Comparison of ENCODE assay signal across 10 cellular contexts in genomic region chr2:10575566-10576300, GRCh38.
DNase-seq lines count a peak whose midpoint lies in the region; ATAC-seq and TF ChIP-seq lines count a peak whose summit lies in the region.
"Had no signal": no experiment of that assay in that cellular context is flagged by ENCODE, and none has a peak within 500 bp of the region (broad histone marks: within the 10 kb centered on the region; RNA-seq: fewer than 3 reads in every experiment).

No MANE protein-coding gene starts in this region.

- peak; percentile 95 for DNase-seq in HCEC 1CT
- peak; percentile 17 for DNase-seq in SK-MEL-5 (ENCODE audit: low read depth, low spot score)
- DNase-seq in fibroblast of mammary gland (ENCODE audit: low read depth), result peak; percentile 95
- DNase-seq in stromal cell of bone marrow (ENCODE audit: low read depth), result peak; percentile 46
- no peak for DNase-seq in activated gamma-delta T cell (lab: John Stamatoyannopoulos, UW)
- DNase-seq in natural killer cell, result no peak
- DNase-seq in trophoblast cell, result no peak
- DNase-seq: left cardiac atrium; NCI-H187 treated with DMSO at 0.1 percent for 48 hours; stimulated activated CD4-positive, alpha-beta T cell treated with anti-CD3 and anti-CD28 coated beads, Interleukin-15, amount 100 ng/mL, for 24 hours had no signal

- WGBS in trophoblast cell (ENCODE audit: extremely low coverage, insufficient coverage, insufficient read length), result no CpG with 5 or more reads among the region's 6 CpGs

- no peak overlapping the region for H3K4ac ChIP-seq in trophoblast cell (ENCODE audit: low read depth, low read length)

- no peak overlapping the region for H2BK5ac ChIP-seq in trophoblast cell (ENCODE audit: low read depth, low read length, poor library complexity)

- H3K79me1 ChIP-seq in trophoblast cell (ENCODE audit: low read length), result no peaks in the 10 kb centered on the region

- no peaks in the 10 kb centered on the region for H3K27me3 Mint-ChIP-seq in natural killer cell (ENCODE audit: low read depth in 2 of 2)

- no peak overlapping the region for H3K9ac ChIP-seq in trophoblast cell (ENCODE audit: low read length)

- peaks cover 4% of the 10 kb centered on the region in 2 experiments for H3K4me1 ChIP-seq in trophoblast cell (ENCODE audit: control insufficient read depth in 1 of 2, insufficient read depth in 2 of 2, low read length in 2 of 2)

- H2BK120ac ChIP-seq in trophoblast cell (ENCODE audit: insufficient read depth, low read length, poor library complexity), result no peak overlapping the region

- no peaks in the 10 kb centered on the region for H3K9me3 Mint-ChIP-seq in natural killer cell

- no peak for TF ChIP-seq CTCF in fibroblast of mammary gland (conservative IDR thresholded peaks at IDR 0.05; ENCODE audit: control insufficient read depth, insufficient read depth, low read depth, low read length)
- no peak for TF ChIP-seq CTCF in natural killer cell (IDR thresholded peaks at IDR 0.05)

- no peak overlapping the region for H2BK12ac ChIP-seq in trophoblast cell (ENCODE audit: low read length)

- H3K79me2 ChIP-seq in trophoblast cell (ENCODE audit: control insufficient read depth, insufficient read depth, low read length, poor library complexity), result no peaks in the 10 kb centered on the region

- no peak overlapping the region for H3K4me3 Mint-ChIP-seq in natural killer cell

- in situ Hi-C loops in SK-MEL-5 (cut with HindIII; ENCODE audit: low pct_unique_long_range_greater_than_20kb, low sequenced_read_pairs), result no loop called here

- no peak overlapping the region for H4K91ac ChIP-seq in trophoblast cell (ENCODE audit: low read depth, low read length)

- H3K36me3 ChIP-seq in trophoblast cell (ENCODE audit: control insufficient read depth in 1 of 2, insufficient read depth in 2 of 2, low read length in 2 of 2), result peaks cover 15 to 21% of the 10 kb centered on the region in 2 experiments

- no peak overlapping the region for H3K4me2 ChIP-seq in trophoblast cell (ENCODE audit: low read length)

- H3K36me3 Mint-ChIP-seq in natural killer cell, result peaks cover 15% of the 10 kb centered on the region

- no peak overlapping the region for H3K27ac Mint-ChIP-seq in natural killer cell

- no peak overlapping the region for H3K23ac ChIP-seq in trophoblast cell (ENCODE audit: low read length)

- no peaks in the 10 kb centered on the region for H3K9me3 ChIP-seq in trophoblast cell (ENCODE audit: insufficient read depth, low read depth, low read length)

- H3K4me1 Mint-ChIP-seq in natural killer cell, result peaks cover 0 to 6% of the 10 kb centered on the region in 2 donors

- H3K18ac ChIP-seq in trophoblast cell (ENCODE audit: low read length), result no peak overlapping the region

- no peak overlapping the region for H2AK5ac ChIP-seq in trophoblast cell (ENCODE audit: low read length)

- H4K12ac ChIP-seq in trophoblast cell (ENCODE audit: low read depth, low read length), result no peak overlapping the region

- H3K27ac ChIP-seq in trophoblast cell (ENCODE audit: low read depth, low read length), result no peak overlapping the region

- no peaks in the 10 kb centered on the region for H3K27me3 ChIP-seq in trophoblast cell (ENCODE audit: insufficient read depth, low read length)

- no peak overlapping the region for H3K14ac ChIP-seq in trophoblast cell (ENCODE audit: low read length)

- ATAC-seq in natural killer cell, result no peak
- ATAC-seq: left cardiac atrium had no signal

- intact Hi-C loops in natural killer cell (cut with micrococcal nuclease), result no loop called here

- H4K8ac ChIP-seq in trophoblast cell (ENCODE audit: low read depth, low read length), result no peak overlapping the region

- H2AFZ ChIP-seq in trophoblast cell (ENCODE audit: insufficient read depth, low read length, poor library complexity), result no peak overlapping the region

- no peak overlapping the region for H3K4me3 ChIP-seq in fibroblast of mammary gland (ENCODE audit: control insufficient read depth, low read depth, low read length)
- H3K4me3 ChIP-seq in trophoblast cell (ENCODE audit: low read depth, low read length), result no peak overlapping the region

Comparison
In these comparisons a context has a peak if more than half of its experiments do, and no peak if none do; other contexts are left out.
1. DNase-seq: peak in HCEC 1CT (single experiment), SK-MEL-5 (single experiment), fibroblast of mammary gland (single experiment) and stromal cell of bone marrow (single experiment); none in activated gamma-delta T cell (single experiment), natural killer cell (single experiment) and trophoblast cell (0 of 2).